In the genomic region with DNA sequence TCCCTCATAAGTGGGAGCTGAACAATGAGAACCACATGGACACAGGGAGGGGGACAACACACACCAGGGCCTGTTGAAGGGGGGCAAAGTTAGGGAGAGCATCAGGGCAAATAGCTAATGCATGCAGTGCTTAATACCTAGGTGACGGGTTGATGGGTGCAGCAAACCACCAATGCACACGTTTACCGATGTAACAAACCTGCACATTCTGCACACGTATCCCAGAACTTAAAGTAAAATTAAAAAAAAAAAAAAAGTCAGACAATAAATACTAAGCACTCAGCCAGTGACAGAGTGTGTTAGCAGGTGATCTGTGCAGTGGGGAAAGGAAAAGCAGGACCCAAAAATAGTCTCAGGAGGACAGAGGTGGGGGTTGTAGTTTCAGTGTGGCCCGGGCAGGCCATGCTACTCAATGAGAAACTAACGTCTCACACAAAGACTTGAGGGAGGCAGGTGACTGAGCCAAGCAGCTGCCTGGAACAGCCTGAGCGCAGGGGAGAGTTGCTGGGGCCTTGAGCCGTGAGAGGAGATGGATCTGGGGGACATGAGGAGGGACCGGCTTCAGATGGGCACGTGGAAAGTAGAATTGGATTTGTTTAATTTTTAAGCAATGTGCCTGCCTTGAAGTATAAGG, we compare ENCODE assay signal across 11 cellular contexts.
DNase-seq lines count a peak whose midpoint lies in the region; ATAC-seq and FAIRE-seq lines count a peak whose summit lies in the region.
"Had no signal": no experiment of that assay in that cellular context is flagged by ENCODE, and none has a peak within 500 bp of the region (broad histone marks: within the 10 kb centered on the region; RNA-seq: fewer than 3 reads in every experiment).

No MANE protein-coding gene starts in this region.

- DNase-seq in iPS-NIHi11 (ENCODE audit: low spot score) (peak; percentile 4), NCI-H1105 (lab: John Stamatoyannopoulos, UW) (no peak), RCC 7860 (ENCODE audit: low spot score) (no peak), NCI-H187 treated with DMSO at 0.1 percent for 48 hours (lab: John Stamatoyannopoulos, UW) (no peak), NCI-H1092 treated with DMSO at 0.1 percent for 48 hours (lab: John Stamatoyannopoulos, UW) (no peak)
- DNase-seq: amygdala, T1000 had no signal

- ATAC-seq in GM18498 (IDR thresholded peaks at IDR 0.05; ENCODE audit: unreplicated experiment) (peak; percentile 79), GM19452 (IDR thresholded peaks at IDR 0.05; ENCODE audit: unreplicated experiment) (peak; percentile 60), HG03045 (IDR thresholded peaks at IDR 0.05; ENCODE audit: unreplicated experiment) (peak; percentile 60)

- FAIRE-seq in RCC 7860 (lab: Jason Lieb, UNC): no peak
- FAIRE-seq: G401.6 had no signal
